8 cellular contexts compared by ENCODE assay signal in the genomic region with DNA sequence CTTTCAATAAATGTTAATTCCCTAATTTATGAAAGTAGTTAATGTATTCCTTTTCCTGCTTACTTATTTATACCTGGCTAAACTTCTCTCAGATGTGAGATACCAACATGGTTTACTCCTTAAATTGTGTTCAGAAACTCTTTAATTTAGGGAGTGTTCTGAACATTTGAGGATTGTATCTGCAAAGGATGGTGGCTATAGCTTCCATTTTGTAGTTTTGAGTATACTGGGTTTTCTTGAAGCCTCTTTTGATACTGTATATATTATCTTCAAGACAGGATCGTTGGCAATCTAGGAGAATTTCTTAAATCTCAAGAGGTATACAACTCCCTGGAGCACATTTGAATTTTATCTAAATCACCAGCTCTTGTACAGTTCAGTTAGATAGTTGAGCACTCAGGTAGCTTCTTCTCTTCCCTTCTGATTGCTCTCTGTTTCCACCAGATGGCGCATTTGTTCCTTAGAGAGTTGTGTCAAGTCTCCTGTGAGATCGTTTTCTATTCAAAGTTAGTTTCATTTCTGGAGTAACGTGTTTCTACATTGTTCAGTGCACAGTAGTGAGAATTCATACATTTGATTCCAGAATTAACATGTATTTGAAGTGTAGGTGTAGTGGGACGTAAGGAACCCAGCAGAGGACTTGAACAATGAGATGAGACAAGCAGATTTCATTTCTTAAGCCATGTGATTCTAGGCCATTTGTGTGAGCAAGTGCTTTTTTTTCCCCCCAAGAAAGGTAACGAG.
DNase-seq lines count a peak whose midpoint lies in the region; ATAC-seq and TF ChIP-seq lines count a peak whose summit lies in the region.
"Not testable (repeated sequence)": the region's sequence is repeated elsewhere in the genome, so short reads cannot be mapped to it uniquely, and the experiment has no call there.

No MANE protein-coding gene starts in this region.

- not testable (repeated sequence) for H3K9ac ChIP-seq in trophoblast cell (ENCODE audit: low read length)

- not testable (repeated sequence) for H2BK12ac ChIP-seq in trophoblast cell (ENCODE audit: low read length)

- H3K79me1 ChIP-seq in trophoblast cell (ENCODE audit: low read length) = not testable (repeated sequence)

- H3K9me3 Mint-ChIP-seq in glutamatergic neuron (ENCODE audit: unreplicated experiment) = not testable (repeated sequence)

- H3K14ac ChIP-seq in trophoblast cell (ENCODE audit: low read length) = not testable (repeated sequence)

- not testable (repeated sequence) for H3K4me1 ChIP-seq in ACC112 (ENCODE audit: control insufficient read depth, insufficient read depth, low read length, unreplicated experiment); adrenal gland (replicated peaks in 1 of 2); trophoblast cell (ENCODE audit: control insufficient read depth in 1 of 2, insufficient read depth in 2 of 2, low read length in 2 of 2)

- H2AK5ac ChIP-seq in trophoblast cell (ENCODE audit: low read length) = not testable (repeated sequence)

- not testable (repeated sequence) for H4K8ac ChIP-seq in trophoblast cell (ENCODE audit: low read depth, low read length)

- not testable (repeated sequence) for H3K36me3 Mint-ChIP-seq in glutamatergic neuron (ENCODE audit: unreplicated experiment)

- H3K4me3 ChIP-seq in ACC112 (ENCODE audit: low read depth, low read length) (peak overlapping the region; percentile 75), adrenal gland (peak overlapping the region in 1 of 4 donors; percentile 14)
- not testable (repeated sequence) for H3K4me3 ChIP-seq in trophoblast cell (ENCODE audit: low read depth, low read length)

- not testable (repeated sequence) for H3K27me3 Mint-ChIP-seq in glutamatergic neuron (ENCODE audit: unreplicated experiment)

- not testable (repeated sequence) for H3K4me3 Mint-ChIP-seq in glutamatergic neuron (ENCODE audit: unreplicated experiment)

- not testable (repeated sequence) for H3K23ac ChIP-seq in trophoblast cell (ENCODE audit: low read length)

- not testable (repeated sequence) for TF ChIP-seq POLR2A in adrenal gland (IDR thresholded peaks at IDR 0.05)

- WGBS in adrenal gland, 4 donors = 6 to 9% (median 8%) methylated on average over 6 of the region's 6 CpGs
- WGBS in trophoblast cell (ENCODE audit: extremely low coverage, insufficient coverage, insufficient read length) = no CpG with 5 or more reads among the region's 6 CpGs

- H3K27ac Mint-ChIP-seq in glutamatergic neuron (ENCODE audit: unreplicated experiment) = not testable (repeated sequence)

- H3K27ac ChIP-seq in ACC112 (ENCODE audit: low read depth, low read length) (peak overlapping the region; percentile 44; the same call in 1 of the 2 replicates), adrenal gland (peak overlapping the region in 2 of 5 donors; percentile 20 to 47)
- H3K27ac ChIP-seq in trophoblast cell (ENCODE audit: low read depth, low read length) = not testable (repeated sequence)

- DNase-seq in NCI-H146 (lab: John Stamatoyannopoulos, UW) (peak; percentile 38), SW 1271 (lab: John Stamatoyannopoulos, UW) (peak; percentile 6 to 51), adrenal gland (peak in 5 of 7 donors; percentile 33 to 52 (median 40)), trophoblast cell (peak; percentile 7 to 58)
- DNase-seq in glutamatergic neuron = not testable (repeated sequence)

- H4K91ac ChIP-seq in trophoblast cell (ENCODE audit: low read depth, low read length) = not testable (repeated sequence)

- TF ChIP-seq CTCF in adrenal gland (IDR thresholded peaks at IDR 0.05) = peak; percentile 43 to 71 (median 60)
- peak; percentile 38 for TF ChIP-seq CTCF in glutamatergic neuron (IDR thresholded peaks at IDR 0.05; ENCODE audit: partially characterized antibody, unreplicated experiment)

- H2BK120ac ChIP-seq in trophoblast cell (ENCODE audit: insufficient read depth, low read length, poor library complexity) = not testable (repeated sequence)

- not testable (repeated sequence) for H3K4ac ChIP-seq in trophoblast cell (ENCODE audit: low read depth, low read length)

- H2AFZ ChIP-seq in ACC112 (ENCODE audit: low read length, unreplicated experiment); trophoblast cell (ENCODE audit: insufficient read depth, low read length, poor library complexity): not testable (repeated sequence)

- H3K18ac ChIP-seq in trophoblast cell (ENCODE audit: low read length) = not testable (repeated sequence)

- H3K27me3 ChIP-seq in ACC112 (ENCODE audit: insufficient read depth, low read length); adrenal gland; trophoblast cell (ENCODE audit: insufficient read depth, low read length): not testable (repeated sequence)

- H3K9me3 ChIP-seq in adrenal gland (replicated peaks in 1 of 3); trophoblast cell (ENCODE audit: insufficient read depth, low read depth, low read length): not testable (repeated sequence)

- not testable (repeated sequence) for H3K4me2 ChIP-seq in trophoblast cell (ENCODE audit: low read length)

- peaks cover 12% of the 10 kb centered on the region for H3K79me2 ChIP-seq in ACC112 (ENCODE audit: control insufficient read depth, insufficient read depth, low read length, unreplicated experiment)
- H3K79me2 ChIP-seq in trophoblast cell (ENCODE audit: control insufficient read depth, insufficient read depth, low read length, poor library complexity) = not testable (repeated sequence)

- intact Hi-C loops in adrenal gland (cut with DNase I) = not testable (repeated sequence)

- not testable (repeated sequence) for H3K4me1 Mint-ChIP-seq in glutamatergic neuron (ENCODE audit: low read depth, unreplicated experiment)

- H4K12ac ChIP-seq in trophoblast cell (ENCODE audit: low read depth, low read length) = not testable (repeated sequence)

- H2BK5ac ChIP-seq in trophoblast cell (ENCODE audit: low read depth, low read length, poor library complexity) = not testable (repeated sequence)

- H3K36me3 ChIP-seq in ACC112 (ENCODE audit: insufficient read depth, low read length); adrenal gland (replicated peaks in 1 of 2); trophoblast cell (ENCODE audit: control insufficient read depth in 1 of 2, insufficient read depth in 2 of 2, low read length in 2 of 2): not testable (repeated sequence)

- ATAC-seq in GM18511 (IDR thresholded peaks at IDR 0.05; ENCODE audit: unreplicated experiment) (peak; percentile 73), HG02884 (IDR thresholded peaks at IDR 0.05; ENCODE audit: unreplicated experiment) (peak; percentile 70)
